Comparison of ENCODE assay signal across 35 cellular contexts in genomic region chr1:116445534-116445933, GRCh38.
DNase-seq lines count a peak whose midpoint lies in the region; ATAC-seq, FAIRE-seq and TF ChIP-seq lines count a peak whose summit lies in the region.
"Had no signal": no experiment of that assay in that cellular context is flagged by ENCODE, and none has a peak within 500 bp of the region (broad histone marks: within the 10 kb centered on the region; RNA-seq: fewer than 3 reads in every experiment).

No MANE protein-coding gene starts in this region.

- H3K79me2 ChIP-seq in HepG2 (ENCODE audit: insufficient read depth, low read length) (no peaks in the 10 kb centered on the region), neural progenitor cell (ENCODE audit: low read depth) (no peaks in the 10 kb centered on the region)

- H3K4me3 ChIP-seq in HepG2 (replicated peaks in 1 of 3; ENCODE audit: insufficient read depth in 1 of 3, low read depth in 2 of 3, low read length in 3 of 3) = no peak overlapping the region
- H3K4me3 ChIP-seq in right lobe of liver = no peak overlapping the region
- no peak overlapping the region for H3K4me3 ChIP-seq in esophagus muscularis mucosa
- no peak overlapping the region for H3K4me3 ChIP-seq in neural progenitor cell
- no peak overlapping the region for H3K4me3 ChIP-seq in aorta (ENCODE audit: low read length in 2 of 2)
- H3K4me3 ChIP-seq: A549; BLaER1; BLaER1 treated with 17β-estradiol and CSF1 and Interleukin-3, amounts not matched to agents 10 nM and 100 nM had no signal

- H3K27me3 ChIP-seq in HepG2 (ENCODE audit: control insufficient read depth in 1 of 2, insufficient read depth in 2 of 2, low read length in 2 of 2) (no peaks in the 10 kb centered on the region), right lobe of liver (no peaks in the 10 kb centered on the region), esophagus muscularis mucosa (peaks cover 0 to 25% (median 0%) of the 10 kb centered on the region in 4 donors), neural progenitor cell (no peaks in the 10 kb centered on the region), aorta (ENCODE audit: control insufficient read depth in 1 of 2, insufficient read depth in 2 of 2, low read length in 1 of 2) (no peaks in the 10 kb centered on the region)
- H3K27me3 ChIP-seq: BE2C; BLaER1; BLaER1 treated with 17β-estradiol and CSF1 and Interleukin-3, amounts not matched to agents 10 nM and 100 nM had no signal

- no peak for FAIRE-seq in HepG2 (lab: Jason Lieb, UNC)
- FAIRE-seq: A204.1, A549, D721Med had no signal

- WGBS in HepG2 (ENCODE audit: low lambda C conversion rate) = 10% methylated on average over 1 of the region's 1 CpG
- WGBS in right lobe of liver (ENCODE audit: insufficient coverage, low coverage, low lambda C conversion rate, missing lambda C conversion rate) = 60% methylated on average over 1 of the region's 1 CpG
- 89% methylated on average over 1 of the region's 1 CpG for WGBS in esophagus muscularis mucosa
- 100% methylated on average over 1 of the region's 1 CpG for WGBS in aorta, 2 donors

- in situ Hi-C loops in HepG2 (cut with HindIII; ENCODE audit: extremely low pct_ligation_motif_present, low pct_unique_long_range_greater_than_20kb) = no loop called here

- H3K4me2 ChIP-seq in HepG2 (ENCODE audit: low read depth, low read length) (no peak overlapping the region), neural progenitor cell (no peak overlapping the region)
- H3K4me2 ChIP-seq: A549; BLaER1; BLaER1 treated with 17β-estradiol and CSF1 and Interleukin-3, amounts not matched to agents 10 nM and 100 nM had no signal

- no peaks in the 10 kb centered on the region for H3K9me3 Mint-ChIP-seq in neural progenitor cell
- H3K9me3 Mint-ChIP-seq: CD14-positive monocyte; CD4-positive, alpha-beta T cell; CD8-positive, alpha-beta memory T cell; CD8-positive, alpha-beta T cell had no signal

- CTCF ChIA-PET in HepG2 (lab: Yijun Ruan, JAX; ENCODE audit: low intra/inter-chr PET ratio, low total read pairs) = no interaction called here

- H3K27me3 Mint-ChIP-seq in neural progenitor cell (ENCODE audit: insufficient read depth, low read depth) = peaks cover 2% of the 10 kb centered on the region

- DNase-seq in HepG2 (ENCODE audit: low spot score) (no peak), right lobe of liver (no peak), esophagus muscularis mucosa (ENCODE audit: extremely low spot score) (peak; percentile 87), neural progenitor cell (ENCODE audit: low spot score) (no peak), aorta (no peak)
- DNase-seq: 8988T; ACHN; AML-193; BE2C; C1 segment of cervical spinal cord; Caco-2; Calu3; CD4-positive, alpha-beta memory T cell; CD4-positive, alpha-beta T cell; CD4-positive, CD25-positive, alpha-beta regulatory T cell; CD8-positive, alpha-beta memory T cell; CD8-positive, alpha-beta T cell; COR-L47; DMS 273 treated with DMSO at 0.1 percent for 48 hours; DMS153; DMS53; DMS79; DMS79 treated with DMSO at 0.1 percent for 48 hours; DND-41; EL had no signal

- H3K9ac ChIP-seq in HepG2 (ENCODE audit: insufficient read depth, low read depth, low read length) (no peak overlapping the region), neural progenitor cell (no peak overlapping the region)
- H3K9ac ChIP-seq: BLaER1; BLaER1 treated with 17β-estradiol and CSF1 and Interleukin-3, amounts not matched to agents 10 nM and 100 nM had no signal

- H3K36me3 ChIP-seq in HepG2 (replicated peaks in 1 of 2; ENCODE audit: control insufficient read depth in 1 of 2, insufficient read depth in 2 of 2, low read length in 2 of 2) (no peaks in the 10 kb centered on the region), right lobe of liver (no peaks in the 10 kb centered on the region), esophagus muscularis mucosa (no peaks in the 10 kb centered on the region), neural progenitor cell (no peaks in the 10 kb centered on the region), aorta (ENCODE audit: control insufficient read depth in 1 of 2, insufficient read depth in 2 of 2, low read length in 1 of 2) (no peaks in the 10 kb centered on the region)
- H3K36me3 ChIP-seq: BE2C, BLaER1 had no signal

- no peaks in the 10 kb centered on the region for H4K20me1 ChIP-seq in HepG2 (ENCODE audit: insufficient read depth, low read length)
- no peaks in the 10 kb centered on the region for H4K20me1 ChIP-seq in neural progenitor cell (ENCODE audit: low read depth)
- H4K20me1 ChIP-seq: BLaER1; BLaER1 treated with 17β-estradiol and CSF1 and Interleukin-3, amounts not matched to agents 10 nM and 100 nM had no signal

- ATAC-seq in HepG2 = no peak; the same call in 2 of the 3 replicates
- ATAC-seq in right lobe of liver = no peak
- ATAC-seq in aorta (ENCODE audit: low FRiP score) = no peak
- ATAC-seq in GM21367 (IDR thresholded peaks at IDR 0.05; ENCODE audit: unreplicated experiment) = no peak
- ATAC-seq: A549; CD8-positive, alpha-beta T cell had no signal

- no peak for TF ChIP-seq EP300 in HepG2 (IDR thresholded peaks at IDR 0.05; ENCODE audit: low read depth in 2 of 2, low read length in 2 of 2)
- TF ChIP-seq EP300 in HepG2 (CRISPR knock-in tag; IDR thresholded peaks at IDR 0.05; ENCODE audit: borderline replicate concordance) = no peak
- no peak for TF ChIP-seq EP300 in esophagus muscularis mucosa (IDR thresholded peaks at IDR 0.05)

- H3K36me3 Mint-ChIP-seq in neural progenitor cell = no peaks in the 10 kb centered on the region
- H3K36me3 Mint-ChIP-seq: CD14-positive monocyte; CD4-positive, alpha-beta memory T cell; CD4-positive, CD25-positive, alpha-beta regulatory T cell; CD8-positive, alpha-beta T cell had no signal

- H3K9me3 ChIP-seq in HepG2 (ENCODE audit: low read length) = no peaks in the 10 kb centered on the region
- H3K9me3 ChIP-seq in right lobe of liver = no peaks in the 10 kb centered on the region
- no peaks in the 10 kb centered on the region for H3K9me3 ChIP-seq in esophagus muscularis mucosa
- no peaks in the 10 kb centered on the region for H3K9me3 ChIP-seq in neural progenitor cell (ENCODE audit: low read depth)
- H3K9me3 ChIP-seq in aorta (ENCODE audit: control insufficient read depth, low read length) = no peaks in the 10 kb centered on the region
- H3K9me3 ChIP-seq: A549; BE2C; BLaER1; BLaER1 treated with 17β-estradiol and CSF1 and Interleukin-3, amounts not matched to agents 10 nM and 100 nM; Caco-2 had no signal

- peaks cover 35% of the 10 kb centered on the region for H3K4me1 ChIP-seq in HepG2 (ENCODE audit: insufficient read depth, low read length)
- no peaks in the 10 kb centered on the region for H3K4me1 ChIP-seq in right lobe of liver
- H3K4me1 ChIP-seq in esophagus muscularis mucosa = no peaks in the 10 kb centered on the region
- H3K4me1 ChIP-seq in neural progenitor cell = no peaks in the 10 kb centered on the region
- peaks cover 0 to 6% of the 10 kb centered on the region in 2 donors for H3K4me1 ChIP-seq in aorta (ENCODE audit: control insufficient read depth in 1 of 2, insufficient read depth in 2 of 2, low read length in 2 of 2)
- H3K4me1 ChIP-seq: A549; BE2C; BLaER1; BLaER1 treated with 17β-estradiol and CSF1 and Interleukin-3, amounts not matched to agents 10 nM and 100 nM had no signal

- intact Hi-C loops in HepG2 (cut with micrococcal nuclease; ENCODE audit: unreplicated experiment) = no loop called here
- intact Hi-C loops in right lobe of liver (cut with DNase I) = no loop called here
- intact Hi-C loops in esophagus muscularis mucosa (cut with DNase I) = no loop called here
- intact Hi-C loops in aorta (cut with DNase I) = no loop called here

- TF ChIP-seq CTCF in HepG2 (CRISPR knock-in tag; IDR thresholded peaks at IDR 0.05) = no peak
- TF ChIP-seq CTCF in right lobe of liver (IDR thresholded peaks at IDR 0.05) = no peak
- no peak for TF ChIP-seq CTCF in esophagus muscularis mucosa (IDR thresholded peaks at IDR 0.05)
- no peak for TF ChIP-seq CTCF in neural progenitor cell (IDR thresholded peaks at IDR 0.05)

- H2AFZ ChIP-seq in HepG2 (ENCODE audit: low read length) = no peak overlapping the region
- no peak overlapping the region for H2AFZ ChIP-seq in neural progenitor cell (replicated peaks)

- no peak for TF ChIP-seq POLR2A in HepG2 (IDR thresholded peaks at IDR 0.05; ENCODE audit: insufficient read depth in 1 of 2, low read depth in 2 of 2, low read length in 2 of 2)
- no peak for TF ChIP-seq POLR2A in right lobe of liver (IDR thresholded peaks at IDR 0.05)
- TF ChIP-seq POLR2A in esophagus muscularis mucosa (IDR thresholded peaks at IDR 0.05; ENCODE audit: low read depth) = no peak

- POLR2A ChIA-PET in HepG2 (lab: Yijun Ruan, JAX) = no interaction called here

- H3K27ac ChIP-seq in HepG2 (ENCODE audit: extremely low read length, insufficient read depth, low read length) (no peak overlapping the region), right lobe of liver (no peak overlapping the region), esophagus muscularis mucosa (replicated peaks in 1 of 4) (no peak overlapping the region), neural progenitor cell (no peak overlapping the region), aorta (ENCODE audit: low read depth in 1 of 2, low read length in 2 of 2) (no peak overlapping the region)
- H3K27ac ChIP-seq: 22Rv1; A549; BLaER1; BLaER1 treated with 17β-estradiol and CSF1 and Interleukin-3, amounts not matched to agents 10 nM and 100 nM; C4-2B had no signal

- no TSS peak for BruUV-seq in HepG2 (replicated peaks; lab: Mats Ljungman, UMichigan)

- no peak overlapping the region for H3K4me3 Mint-ChIP-seq in neural progenitor cell
- H3K4me3 Mint-ChIP-seq: B cell; CD14-positive monocyte; CD4-positive, alpha-beta memory T cell; CD4-positive, alpha-beta T cell; CD4-positive, CD25-positive, alpha-beta regulatory T cell; CD8-positive, alpha-beta memory T cell; CD8-positive, alpha-beta T cell had no signal

- no peaks in the 10 kb centered on the region for H3K4me1 Mint-ChIP-seq in neural progenitor cell
- H3K4me1 Mint-ChIP-seq: B cell; CD14-positive monocyte; CD4-positive, alpha-beta memory T cell; CD8-positive, alpha-beta memory T cell had no signal

- no peak for TF ChIP-seq RAD21 in HepG2 (CRISPR knock-in tag; IDR thresholded peaks at IDR 0.05)

- H3F3A ChIP-seq in neural progenitor cell (ENCODE audit: low read depth) = no peaks in the 10 kb centered on the region

- peak overlapping the region; percentile 57 for H3K27ac Mint-ChIP-seq in neural progenitor cell
- H3K27ac Mint-ChIP-seq: B cell; CD14-positive monocyte; CD4-positive, alpha-beta T cell; CD8-positive, alpha-beta memory T cell; CD8-positive, alpha-beta T cell had no signal

TF ChIP-seq in HepG2, 621 proteins besides CTCF, POLR2A, EP300 and RAD21 (continues in another document):
- TF ChIP-seq TRIM24 (CRISPR knock-in tag; IDR thresholded peaks at IDR 0.05) (no peak), LBX2 (CRISPR knock-in tag; IDR thresholded peaks at IDR 0.05; ENCODE audit: borderline replicate concordance) (no peak), GFI1 (CRISPR knock-in tag; IDR thresholded peaks at IDR 0.05; ENCODE audit: borderline replicate concordance) (no peak), BCL6 (CRISPR knock-in tag; IDR thresholded peaks at IDR 0.05) (peak; percentile 62), ZNF256 (CRISPR knock-in tag; conservative IDR thresholded peaks at IDR 0.05) (no peak), MIER2 (CRISPR knock-in tag; IDR thresholded peaks at IDR 0.05) (no peak), ZNF251 (CRISPR knock-in tag; IDR thresholded peaks at IDR 0.05) (no peak)
